In genomic region chr13:30743319-30744055, GRCh38 we compare ENCODE assay signal across 8 cellular contexts. TPM values are rescaled to one million over a fixed set of nuclear protein-coding genes. Genes with fewer than 3 reads are reported as not detected.
DNase-seq lines count a peak whose midpoint lies in the region; ATAC-seq and TF ChIP-seq lines count a peak whose summit lies in the region.

No MANE protein-coding gene starts in this region.

- no peaks in the 10 kb centered on the region for H3K27me3 ChIP-seq in breast epithelium
- H3K27me3 ChIP-seq in mucosa of rectum (ENCODE audit: control insufficient read depth in 2 of 2, insufficient read depth in 2 of 2, low read length in 2 of 2), result no peaks in the 10 kb centered on the region

- peaks cover 0 to 13% of the 10 kb centered on the region in 2 donors for H3K4me1 ChIP-seq in breast epithelium
- peaks cover 34 to 37% of the 10 kb centered on the region in 2 donors for H3K4me1 ChIP-seq in mucosa of rectum (ENCODE audit: control insufficient read depth in 2 of 2, insufficient read depth in 2 of 2, low read length in 2 of 2)

- H3K36me3 ChIP-seq in breast epithelium (no peaks in the 10 kb centered on the region), mucosa of rectum (ENCODE audit: control insufficient read depth in 2 of 2, insufficient read depth in 2 of 2, low read length in 2 of 2) (no peaks in the 10 kb centered on the region)

- H3K9me3 ChIP-seq in breast epithelium, result no peaks in the 10 kb centered on the region
- no peaks in the 10 kb centered on the region for H3K9me3 ChIP-seq in mucosa of rectum (ENCODE audit: control insufficient read depth in 2 of 2, low read length in 2 of 2)

- no peak for ATAC-seq in GM21515 (IDR thresholded peaks at IDR 0.05; ENCODE audit: unreplicated experiment)
- no peak for ATAC-seq in HG03378 (IDR thresholded peaks at IDR 0.05; ENCODE audit: unreplicated experiment)

- peak overlapping the region; percentile 48 to 72 for H3K27ac ChIP-seq in breast epithelium
- peak overlapping the region; percentile 67 to 84 for H3K27ac ChIP-seq in mucosa of rectum (ENCODE audit: low read depth in 2 of 2, low read length in 2 of 2)

- H3K4me3 ChIP-seq in AG10803 (ENCODE audit: low read length) (no peak overlapping the region), breast epithelium (no peak overlapping the region), mucosa of rectum (ENCODE audit: low read length in 2 of 2) (no peak overlapping the region)

- intact Hi-C loops in breast epithelium (cut with DNase I; ENCODE audit: low total_unique reads), result no loop called here

- DNase-seq in AG10803 (ENCODE audit: low read depth) (peak; percentile 97), LoVo (ENCODE audit: low spot score) (peak; percentile 69), breast epithelium (ENCODE audit: low spot score in 2 of 2) (peak in 1 of 2 donors; percentile 73), NCI-H1092 treated with DMSO at 0.1 percent for 48 hours (lab: John Stamatoyannopoulos, UW) (no peak), germinal center (ENCODE audit: low spot score) (no peak)

- H3K9ac ChIP-seq in mucosa of rectum (ENCODE audit: low read depth in 1 of 2, low read length in 2 of 2), result no peak overlapping the region

- TF ChIP-seq POLR2A in breast epithelium (IDR thresholded peaks at IDR 0.05), result no peak

- TF ChIP-seq CTCF in AG10803 (conservative IDR thresholded peaks at IDR 0.05; ENCODE audit: low read length) (peak; percentile 20), breast epithelium (IDR thresholded peaks at IDR 0.05) (no peak)

RNA-seq across cellular contexts. Expression of gene ALOX5AP, which starts 8.1 kb away (rescaled TPM):
- 10 to 100 TPM; 32.1 to 47.4 (median 37.9) TPM for total RNA-seq in breast epithelium

Comparison
In these comparisons a context has a peak if more than half of its experiments do, and no peak if none do; other contexts are left out.
1. DNase-seq: peak in AG10803 (single experiment) and LoVo (single experiment); none in NCI-H1092 treated with DMSO at 0.1 percent for 48 hours (single experiment) and germinal center (single experiment).